23 cellular contexts compared by ENCODE assay signal in genomic region chr12:132582058-132582420, GRCh38. TPM values are rescaled to one million over a fixed set of nuclear protein-coding genes. Genes with fewer than 3 reads are reported as not detected.
DNase-seq lines count a peak whose midpoint lies in the region; TF ChIP-seq lines count a peak whose summit lies in the region.
"Had no signal": no experiment of that assay in that cellular context is flagged by ENCODE, and none has a peak within 500 bp of the region (broad histone marks: within the 10 kb centered on the region; RNA-seq: fewer than 3 reads in every experiment).

No MANE protein-coding gene starts in this region.

- no peak overlapping the region for H2AFZ ChIP-seq in PC-9
- no peak overlapping the region for H2AFZ ChIP-seq in GM23248

- peak overlapping the region; percentile 45 to 54 (median 46) for H3K4me3 ChIP-seq in esophagus muscularis mucosa
- H3K4me3 ChIP-seq in iPS-18c (ENCODE audit: insufficient read depth, low read depth, low read length) = peak overlapping the region; percentile 44
- H3K4me3 ChIP-seq in PC-9 = no peak overlapping the region
- H3K4me3 ChIP-seq in GM23248 = no peak overlapping the region
- H3K4me3 ChIP-seq: A549, cardiac muscle cell had no signal

- TF ChIP-seq POLR2A in esophagus muscularis mucosa (IDR thresholded peaks at IDR 0.05; ENCODE audit: low read depth) = no peak

- H3K9me2 ChIP-seq in PC-9 (ENCODE audit: insufficient read depth) = no peaks in the 10 kb centered on the region
- H3K9me2 ChIP-seq in GM23248 (ENCODE audit: insufficient read depth) = no peaks in the 10 kb centered on the region

- intact Hi-C loops in esophagus muscularis mucosa (cut with DNase I) = no loop called here
- intact Hi-C loops in posterior vena cava (cut with DNase I) = no loop called here
- intact Hi-C loops in PC-9 (cut with micrococcal nuclease; ENCODE audit: unreplicated experiment) = no loop called here

- CTCF ChIA-PET in PC-9 (lab: Charles Lee) = no interaction called here

- H3K79me2 ChIP-seq in PC-9 (ENCODE audit: low read depth) (no peaks in the 10 kb centered on the region), GM23248 (ENCODE audit: insufficient read depth) (no peaks in the 10 kb centered on the region)

- no peak for DNase-seq in esophagus muscularis mucosa (ENCODE audit: extremely low spot score)
- peak; percentile 89 for DNase-seq in posterior vena cava (ENCODE audit: low spot score)
- DNase-seq in PC-9 = no peak
- no peak for DNase-seq in GM23248
- DNase-seq in germinal center (ENCODE audit: low spot score) = no peak
- DNase-seq in glomerular visceral epithelial cell (ENCODE audit: extremely low spot score) = no peak
- DNase-seq: activated naive CD8-positive, alpha-beta T cell treated with anti-CD3 and anti-CD28 coated beads, Interleukin-2, amount 50 U/mL, for 24 hours; activated T-cell treated with anti-CD3 and anti-CD28 coated beads, Interleukin-2, amount 50 U/mL, for 4 hours; CD4-positive, CD25-positive, alpha-beta regulatory T cell; DND-41; effector CD8-positive, alpha-beta T cell; islet precursor cell; NCI-H1105; NCI-H69; Peyer's patch; small intestine had no signal

- peaks cover 4% of the 10 kb centered on the region; the same call in 1 of the 2 replicates for H3K36me3 ChIP-seq in ES-I3 (ENCODE audit: insufficient read depth, low read length)
- H3K36me3 ChIP-seq in esophagus muscularis mucosa = peaks cover 0 to 71% (median 57%) of the 10 kb centered on the region in 4 donors
- no peaks in the 10 kb centered on the region for H3K36me3 ChIP-seq in PC-9 (ENCODE audit: low read depth)
- H3K36me3 ChIP-seq in GM23248 (ENCODE audit: low read depth) = no peaks in the 10 kb centered on the region

- H3K9me3 ChIP-seq in ES-I3 (ENCODE audit: control insufficient read depth, insufficient read depth, low read length) (no peaks in the 10 kb centered on the region), esophagus muscularis mucosa (no peaks in the 10 kb centered on the region), iPS-18c (ENCODE audit: control insufficient read depth, insufficient read depth, low read length) (no peaks in the 10 kb centered on the region), PC-9 (ENCODE audit: insufficient read depth, low read depth) (no peaks in the 10 kb centered on the region), GM23248 (ENCODE audit: low read depth) (no peaks in the 10 kb centered on the region)
- H3K9me3 ChIP-seq: A549, Peyer's patch had no signal

- no peaks in the 10 kb centered on the region for H3K27me3 ChIP-seq in esophagus muscularis mucosa
- H3K27me3 ChIP-seq in PC-9 (ENCODE audit: insufficient read depth, low read depth) = no peaks in the 10 kb centered on the region
- no peaks in the 10 kb centered on the region for H3K27me3 ChIP-seq in GM23248 (replicated peaks; ENCODE audit: insufficient read depth)
- H3K27me3 ChIP-seq: Peyer's patch had no signal

- no TSS peak for BruUV-seq in PC-9 (replicated peaks; lab: Mats Ljungman, UMichigan)

- H3K27ac ChIP-seq in esophagus muscularis mucosa (replicated peaks in 1 of 4) (peak overlapping the region; percentile 56 to 78 (median 69)), PC-9 (no peak overlapping the region), GM23248 (no peak overlapping the region)
- H3K27ac ChIP-seq: A549, cardiac muscle cell, HL-60, Peyer's patch had no signal

- H3K4me2 ChIP-seq in PC-9 (no peak overlapping the region), GM23248 (ENCODE audit: unreplicated experiment) (no peak overlapping the region)
- H3K4me2 ChIP-seq: A549 had no signal

- no peaks in the 10 kb centered on the region; the same call in 1 of the 2 replicates for H3F3A ChIP-seq in PC-9 (ENCODE audit: insufficient read depth, low read depth)
- H3F3A ChIP-seq in GM23248 (ENCODE audit: insufficient read depth) = no peaks in the 10 kb centered on the region

- H3K4me1 ChIP-seq in ES-I3 (ENCODE audit: insufficient read depth, low read length) (no peaks in the 10 kb centered on the region), esophagus muscularis mucosa (peaks cover 0 to 34% (median 22%) of the 10 kb centered on the region in 4 donors), PC-9 (replicated peaks; ENCODE audit: insufficient read depth) (no peaks in the 10 kb centered on the region), GM23248 (ENCODE audit: insufficient read depth) (no peaks in the 10 kb centered on the region)
- H3K4me1 ChIP-seq: A549, Peyer's patch had no signal

- no peak for TF ChIP-seq EP300 in esophagus muscularis mucosa (IDR thresholded peaks at IDR 0.05)

- POLR2A ChIA-PET in PC-9 (lab: Charles Lee; ENCODE audit: unreplicated experiment) = no interaction called here

- TF ChIP-seq CTCF in esophagus muscularis mucosa (IDR thresholded peaks at IDR 0.05) (no peak), PC-9 (conservative IDR thresholded peaks at IDR 0.05) (no peak)

- H4K20me1 ChIP-seq in PC-9 (ENCODE audit: insufficient read depth) (peaks cover 9% of the 10 kb centered on the region; the same call in 1 of the 2 replicates), GM23248 (ENCODE audit: insufficient read depth) (no peaks in the 10 kb centered on the region)

- 68% methylated on average over 15 of the region's 24 CpGs for WGBS in esophagus muscularis mucosa
- WGBS in GM23248 (ENCODE audit: low coverage in 1 of 2, low lambda C conversion rate in 2 of 2, missing lambda C conversion rate in 2 of 2), 2 experiments = 78 to 85% methylated on average over 8 to 24 of the region's 24 CpGs

- in situ Hi-C loops in GM23248 (cut with MboI) = no loop called here

- H3K9ac ChIP-seq in ES-I3 (ENCODE audit: low read depth, low read length) (peak overlapping the region; percentile 58; the same call in 1 of the 2 replicates), GM23248 (no peak overlapping the region)

RNA-seq across cellular contexts. Expression of gene LRCOL1, which starts 28.3 kb away (rescaled TPM):
- not detected for total RNA-seq in esophagus muscularis mucosa
- under 1 TPM; 0.62 to 0.65 TPM for total RNA-seq in posterior vena cava
- not detected in 2 replicates for total RNA-seq in PC-9 (2021)
- not detected in 2 replicates for total RNA-seq in GM23248 (2014; rRNA removed; shearing (Covaris generic))
- polyA plus RNA-seq in GM23248 (2016; fragmentation: Nextera tagmentation; extraction: Ambion mirVana) = not detected in 2 replicates
- total RNA-seq: activated T-cell treated with anti-CD3 and anti-CD28 coated beads, Interleukin-2, amount 50 U/mL, for 4 hours; cardiac muscle cell; CD4-positive, CD25-positive, alpha-beta regulatory T cell; mononuclear cell; osteoblast; Peyer's patch had no signal
- polyA plus RNA-seq: A549; cardiac muscle cell; CD4-positive, CD25-positive, alpha-beta regulatory T cell had no signal

RNA-seq across cellular contexts. Expression of gene P2RX2, which starts 36.5 kb away (rescaled TPM):
- total RNA-seq in esophagus muscularis mucosa (1 to 10 TPM; 1.7 to 4.1 (median 3.7) TPM), posterior vena cava (not detected), PC-9 (2021) (not detected in 2 replicates)
- not detected in 2 replicates for total RNA-seq in GM23248 (2014; rRNA removed; shearing (Covaris generic))
- not detected in 2 replicates for polyA plus RNA-seq in GM23248 (2016; fragmentation: Nextera tagmentation; extraction: Ambion mirVana)
- total RNA-seq: activated T-cell treated with anti-CD3 and anti-CD28 coated beads, Interleukin-2, amount 50 U/mL, for 4 hours; cardiac muscle cell; CD4-positive, CD25-positive, alpha-beta regulatory T cell; osteoblast had no signal
- polyA plus RNA-seq: A549; cardiac muscle cell; CD4-positive, CD25-positive, alpha-beta regulatory T cell had no signal

Comparison
In these comparisons a context has a peak if more than half of its experiments do, and no peak if none do; other contexts are left out.
1. H3K27ac ChIP-seq: peak in esophagus muscularis mucosa (4 of 4); none in PC-9 (single experiment) and GM23248 (single experiment).
2. H3K4me3 ChIP-seq: peak in esophagus muscularis mucosa (4 of 4) and iPS-18c (single experiment); none in PC-9 (single experiment) and GM23248 (single experiment).